In genomic region chr6:168049681-168050224, GRCh38 we compare ENCODE assay signal across 32 cellular contexts. TPM values are rescaled to one million over a fixed set of nuclear protein-coding genes. Genes with fewer than 3 reads are reported as not detected.
"Had no signal": no experiment of that assay in that cellular context is flagged by ENCODE, and none has a peak within 500 bp of the region (broad histone marks: within the 10 kb centered on the region; RNA-seq: fewer than 3 reads in every experiment).

No MANE protein-coding gene starts in this region.

- H3K4me1 ChIP-seq: foreskin keratinocyte had no signal

- H3K27ac ChIP-seq: esophagus muscularis mucosa, foreskin keratinocyte, heart left ventricle, neutrophil, ovary, sigmoid colon, thyroid gland had no signal

- H3K9me3 ChIP-seq: esophagus muscularis mucosa, heart left ventricle, left lung, neutrophil, ovary, sigmoid colon, thyroid gland had no signal

- DNase-seq: activated B cell treated with CpG ODN at 0.5 μM for 24 hours; activated CD4-positive, alpha-beta T cell treated with anti-CD3 and anti-CD28 coated beads, Interleukin-2, amount 50 U/mL, for 1 hour; activated CD8-positive, alpha-beta T cell treated with anti-CD3 and anti-CD28 coated beads for 36 hours; activated gamma-delta T cell treated with Interleukin-2 at 50 U/mL for 16 hours; activated T-cell treated with anti-CD3 and anti-CD28 coated beads, Interleukin-2, amount 50 U/mL, for 4 hours; dermis blood vessel endothelial cell; effector CD4-positive, alpha-beta T cell; foreskin keratinocyte; mammary epithelial cell; naive thymus-derived CD4-positive, alpha-beta T cell; sigmoid colon; small intestine; stimulated activated CD4-positive, alpha-beta T cell treated with anti-CD3 and anti-CD28 coated beads, Interleukin-4, amount 100 ng/mL, for 4 hours; stimulated activated CD8-positive, alpha-beta memory T cell treated with anti-CD3 and anti-CD28 coated beads, Interleukin-4, amount 100 ng/mL, for 48 hours; stimulated activated naive CD8-positive, alpha-beta T cell treated with anti-CD3 and anti-CD28 coated beads, Interleukin-15, amount 100 ng/mL, for 72 hours; substantia nigra; T-cell; thyroid gland had no signal

- H3K27me3 ChIP-seq: esophagus muscularis mucosa, foreskin keratinocyte, heart left ventricle, left lung, neutrophil, ovary, sigmoid colon, thyroid gland had no signal

- H3K4me3 ChIP-seq: esophagus muscularis mucosa, heart left ventricle, left lung, ovary, sigmoid colon, thyroid gland had no signal

- ATAC-seq: activated CD8-positive, alpha-beta T cell treated with anti-CD3 and anti-CD28 coated beads for 36 hours; activated naive CD4-positive, alpha-beta T cell treated with anti-CD3 and anti-CD28 coated beads, Interleukin-2, amount 50 U/mL, for 72 hours; activated T-cell treated with anti-CD3 and anti-CD28 coated beads, Interleukin-2, amount 50 U/mL, for 4 hours; activated T-helper 17 cell treated with anti-CD3 and anti-CD28 coated beads, Interleukin-2, amount 50 U/mL, for 72 hours; foreskin keratinocyte; heart left ventricle; naive thymus-derived CD4-positive, alpha-beta T cell; stimulated activated memory B cell treated with anti-CD40 and anti-IgM and Interleukin-4, amounts not matched to agents 10 μg/mL and 1 μg/mL and 100 μg/mL, for 72 hours; stimulated activated naive CD8-positive, alpha-beta T cell treated with anti-CD3 and anti-CD28 coated beads, Interleukin-15, amount 100 ng/mL, for 72 hours; T-cell had no signal

- H3K36me3 ChIP-seq: esophagus muscularis mucosa, heart left ventricle, left lung, neutrophil, ovary, sigmoid colon, thyroid gland had no signal

RNA-seq across cellular contexts. Expression of gene FRMD1, which starts 29.3 kb away (rescaled TPM):
- total RNA-seq: activated B cell treated with CpG ODN at 0.5 μM for 24 hours; activated CD8-positive, alpha-beta T cell treated with anti-CD3 and anti-CD28 coated beads for 36 hours; activated naive CD4-positive, alpha-beta T cell treated with anti-CD3 and anti-CD28 coated beads, Interleukin-2, amount 50 U/mL, for 72 hours; activated T-cell treated with anti-CD3 and anti-CD28 coated beads, Interleukin-2, amount 50 U/mL, for 4 hours; activated T-helper 17 cell treated with anti-CD3 and anti-CD28 coated beads, Interleukin-2, amount 50 U/mL, for 72 hours; bronchial epithelial cell; dermis blood vessel endothelial cell; foreskin keratinocyte; kidney epithelial cell; left lung; mammary epithelial cell; mesothelial cell of epicardium; naive thymus-derived CD4-positive, alpha-beta T cell; progenitor cell of endocrine pancreas; T-cell; T-helper 2 cell treated with Interferon-gamma antibody and Interleukin-4, amounts not matched to agents 100 ng/mL and 5 ng/mL, for 36 hours had no signal
- polyA plus RNA-seq: foreskin keratinocyte; naive thymus-derived CD4-positive, alpha-beta T cell had no signal

RNA-seq across cellular contexts. Expression of gene KIF25, which starts 52.3 kb away (rescaled TPM):
- total RNA-seq: activated B cell treated with CpG ODN at 0.5 μM for 24 hours; activated CD8-positive, alpha-beta T cell treated with anti-CD3 and anti-CD28 coated beads for 36 hours; activated naive CD4-positive, alpha-beta T cell treated with anti-CD3 and anti-CD28 coated beads, Interleukin-2, amount 50 U/mL, for 72 hours; activated T-cell treated with anti-CD3 and anti-CD28 coated beads, Interleukin-2, amount 50 U/mL, for 4 hours; bronchial epithelial cell; dermis blood vessel endothelial cell; foreskin keratinocyte; kidney epithelial cell; mammary epithelial cell; progenitor cell of endocrine pancreas; T-cell; T-helper 2 cell treated with Interferon-gamma antibody and Interleukin-4, amounts not matched to agents 100 ng/mL and 5 ng/mL, for 36 hours; thyroid gland; ureter had no signal
- polyA plus RNA-seq: foreskin keratinocyte; mammary epithelial cell; naive thymus-derived CD4-positive, alpha-beta T cell had no signal
